ENCODE assay signal across 1 cellular context in genomic region chr1:236311040-236311439, GRCh38.
TF ChIP-seq lines count a peak whose summit lies in the region.

No MANE protein-coding gene starts in this region.

TF ChIP-seq in GM12878, 131 proteins besides CTCF, POLR2A, EP300 and RAD21:
- no peak for TF ChIP-seq ZNF207 (IDR thresholded peaks at IDR 0.05; ENCODE audit: borderline replicate concordance)
- no peak for TF ChIP-seq NFYA (IDR thresholded peaks at IDR 0.05; ENCODE audit: borderline replicate concordance, low read depth, low read length)
- no peak for TF ChIP-seq PML (IDR thresholded peaks at IDR 0.05; ENCODE audit: low read length)
- TF ChIP-seq FOXK2 (IDR thresholded peaks at IDR 0.05) = no peak
- no peak for TF ChIP-seq ATF2 (IDR thresholded peaks at IDR 0.05; ENCODE audit: low read length)
- no peak for TF ChIP-seq RUNX3 (IDR thresholded peaks at IDR 0.05; ENCODE audit: low read length)
- TF ChIP-seq, protein P1, sequence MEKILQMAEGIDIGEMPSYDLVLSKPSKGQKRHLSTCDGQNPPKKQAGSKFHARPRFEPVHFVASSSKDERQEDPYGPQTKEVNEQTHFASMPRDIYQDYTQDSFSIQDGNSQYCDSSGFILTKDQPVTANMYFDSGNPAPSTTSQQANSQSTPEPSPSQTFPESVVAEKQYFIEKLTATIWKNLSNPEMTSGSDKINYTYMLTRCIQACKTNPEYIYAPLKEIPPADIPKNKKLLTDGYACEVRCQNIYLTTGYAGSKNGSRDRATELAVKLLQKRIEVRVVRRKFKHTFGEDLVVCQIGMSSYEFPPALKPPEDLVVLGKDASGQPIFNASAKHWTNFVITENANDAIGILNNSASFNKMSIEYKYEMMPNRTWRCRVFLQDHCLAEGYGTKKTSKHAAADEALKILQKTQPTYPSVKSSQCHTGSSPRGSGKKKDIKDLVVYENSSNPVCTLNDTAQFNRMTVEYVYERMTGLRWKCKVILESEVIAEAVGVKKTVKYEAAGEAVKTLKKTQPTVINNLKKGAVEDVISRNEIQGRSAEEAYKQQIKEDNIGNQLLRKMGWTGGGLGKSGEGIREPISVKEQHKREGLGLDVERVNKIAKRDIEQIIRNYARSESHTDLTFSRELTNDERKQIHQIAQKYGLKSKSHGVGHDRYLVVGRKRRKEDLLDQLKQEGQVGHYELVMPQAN (conservative IDR thresholded peaks at IDR 0.05) = no peak
- TF ChIP-seq CBX3 (IDR thresholded peaks at IDR 0.05; ENCODE audit: borderline replicate concordance, low read depth) = no peak
- TF ChIP-seq, protein P2, sequence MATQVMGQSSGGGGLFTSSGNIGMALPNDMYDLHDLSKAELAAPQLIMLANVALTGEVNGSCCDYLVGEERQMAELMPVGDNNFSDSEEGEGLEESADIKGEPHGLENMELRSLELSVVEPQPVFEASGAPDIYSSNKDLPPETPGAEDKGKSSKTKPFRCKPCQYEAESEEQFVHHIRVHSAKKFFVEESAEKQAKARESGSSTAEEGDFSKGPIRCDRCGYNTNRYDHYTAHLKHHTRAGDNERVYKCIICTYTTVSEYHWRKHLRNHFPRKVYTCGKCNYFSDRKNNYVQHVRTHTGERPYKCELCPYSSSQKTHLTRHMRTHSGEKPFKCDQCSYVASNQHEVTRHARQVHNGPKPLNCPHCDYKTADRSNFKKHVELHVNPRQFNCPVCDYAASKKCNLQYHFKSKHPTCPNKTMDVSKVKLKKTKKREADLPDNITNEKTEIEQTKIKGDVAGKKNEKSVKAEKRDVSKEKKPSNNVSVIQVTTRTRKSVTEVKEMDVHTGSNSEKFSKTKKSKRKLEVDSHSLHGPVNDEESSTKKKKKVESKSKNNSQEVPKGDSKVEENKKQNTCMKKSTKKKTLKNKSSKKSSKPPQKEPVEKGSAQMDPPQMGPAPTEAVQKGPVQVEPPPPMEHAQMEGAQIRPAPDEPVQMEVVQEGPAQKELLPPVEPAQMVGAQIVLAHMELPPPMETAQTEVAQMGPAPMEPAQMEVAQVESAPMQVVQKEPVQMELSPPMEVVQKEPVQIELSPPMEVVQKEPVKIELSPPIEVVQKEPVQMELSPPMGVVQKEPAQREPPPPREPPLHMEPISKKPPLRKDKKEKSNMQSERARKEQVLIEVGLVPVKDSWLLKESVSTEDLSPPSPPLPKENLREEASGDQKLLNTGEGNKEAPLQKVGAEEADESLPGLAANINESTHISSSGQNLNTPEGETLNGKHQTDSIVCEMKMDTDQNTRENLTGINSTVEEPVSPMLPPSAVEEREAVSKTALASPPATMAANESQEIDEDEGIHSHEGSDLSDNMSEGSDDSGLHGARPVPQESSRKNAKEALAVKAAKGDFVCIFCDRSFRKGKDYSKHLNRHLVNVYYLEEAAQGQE (IDR thresholded peaks at IDR 0.05; ENCODE audit: low read depth, low read length) = no peak
- no peak for TF ChIP-seq JUND (IDR thresholded peaks at IDR 0.05; ENCODE audit: low read depth, low read length)
- no peak for TF ChIP-seq ESRRA (IDR thresholded peaks at IDR 0.05; ENCODE audit: low read length)
- TF ChIP-seq PBX3 (IDR thresholded peaks at IDR 0.05; ENCODE audit: insufficient replicate concordance, low read depth, low read length) = no peak
